In genomic region chr2:24399434-24400206, GRCh38 we compare ENCODE assay signal across 1 cellular context.
A peak's percentile ranks its signal among the peaks of the same experiment; 100 is the strongest.
TF ChIP-seq lines count a peak whose summit lies in the region.

No MANE protein-coding gene starts in this region.

TF ChIP-seq in HepG2, 621 proteins besides CTCF, POLR2A, EP300 and RAD21 (continued from another document and continues in another):
- TF ChIP-seq ZMYM2 (CRISPR knock-in tag; IDR thresholded peaks at IDR 0.05) = no peak
- no peak; the same call in 1 of the 2 replicates for TF ChIP-seq ZNF556 (CRISPR knock-in tag; IDR thresholded peaks at IDR 0.05; ENCODE audit: borderline replicate concordance)
- TF ChIP-seq ZBTB7A (CRISPR knock-in tag; IDR thresholded peaks at IDR 0.05) = no peak
- TF ChIP-seq ZNF460 (CRISPR knock-in tag; IDR thresholded peaks at IDR 0.05; ENCODE audit: borderline replicate concordance) = no peak
- peak; percentile 51; the same call in 1 of the 2 replicates for TF ChIP-seq NFE2L2 (IDR thresholded peaks at IDR 0.05; ENCODE audit: low read length)
- TF ChIP-seq, protein P1, sequence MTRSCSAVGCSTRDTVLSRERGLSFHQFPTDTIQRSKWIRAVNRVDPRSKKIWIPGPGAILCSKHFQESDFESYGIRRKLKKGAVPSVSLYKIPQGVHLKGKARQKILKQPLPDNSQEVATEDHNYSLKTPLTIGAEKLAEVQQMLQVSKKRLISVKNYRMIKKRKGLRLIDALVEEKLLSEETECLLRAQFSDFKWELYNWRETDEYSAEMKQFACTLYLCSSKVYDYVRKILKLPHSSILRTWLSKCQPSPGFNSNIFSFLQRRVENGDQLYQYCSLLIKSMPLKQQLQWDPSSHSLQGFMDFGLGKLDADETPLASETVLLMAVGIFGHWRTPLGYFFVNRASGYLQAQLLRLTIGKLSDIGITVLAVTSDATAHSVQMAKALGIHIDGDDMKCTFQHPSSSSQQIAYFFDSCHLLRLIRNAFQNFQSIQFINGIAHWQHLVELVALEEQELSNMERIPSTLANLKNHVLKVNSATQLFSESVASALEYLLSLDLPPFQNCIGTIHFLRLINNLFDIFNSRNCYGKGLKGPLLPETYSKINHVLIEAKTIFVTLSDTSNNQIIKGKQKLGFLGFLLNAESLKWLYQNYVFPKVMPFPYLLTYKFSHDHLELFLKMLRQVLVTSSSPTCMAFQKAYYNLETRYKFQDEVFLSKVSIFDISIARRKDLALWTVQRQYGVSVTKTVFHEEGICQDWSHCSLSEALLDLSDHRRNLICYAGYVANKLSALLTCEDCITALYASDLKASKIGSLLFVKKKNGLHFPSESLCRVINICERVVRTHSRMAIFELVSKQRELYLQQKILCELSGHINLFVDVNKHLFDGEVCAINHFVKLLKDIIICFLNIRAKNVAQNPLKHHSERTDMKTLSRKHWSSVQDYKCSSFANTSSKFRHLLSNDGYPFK (CRISPR knock-in tag; IDR thresholded peaks at IDR 0.05; ENCODE audit: borderline replicate concordance) = 0 out of 2 replicates have a peak, but pooled peaks have one; percentile 54
- no peak for TF ChIP-seq ZNF773 (CRISPR knock-in tag; IDR thresholded peaks at IDR 0.05; ENCODE audit: borderline replicate concordance)
- TF ChIP-seq EZH2 (conservative IDR thresholded peaks at IDR 0.05; ENCODE audit: low read depth, low read length) = no peak
- no peak for TF ChIP-seq CC2D1A (CRISPR knock-in tag; IDR thresholded peaks at IDR 0.05)
- TF ChIP-seq, protein P2, sequence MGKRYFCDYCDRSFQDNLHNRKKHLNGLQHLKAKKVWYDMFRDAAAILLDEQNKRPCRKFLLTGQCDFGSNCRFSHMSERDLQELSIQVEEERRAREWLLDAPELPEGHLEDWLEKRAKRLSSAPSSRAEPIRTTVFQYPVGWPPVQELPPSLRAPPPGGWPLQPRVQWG (CRISPR knock-in tag; IDR thresholded peaks at IDR 0.05; ENCODE audit: borderline replicate concordance, low read depth) = no peak
- no peak for TF ChIP-seq KLF15 (CRISPR knock-in tag; IDR thresholded peaks at IDR 0.05; ENCODE audit: borderline replicate concordance)
- no peak for TF ChIP-seq KAT7 (CRISPR knock-in tag; IDR thresholded peaks at IDR 0.05; ENCODE audit: borderline replicate concordance)
- TF ChIP-seq, protein P3, sequence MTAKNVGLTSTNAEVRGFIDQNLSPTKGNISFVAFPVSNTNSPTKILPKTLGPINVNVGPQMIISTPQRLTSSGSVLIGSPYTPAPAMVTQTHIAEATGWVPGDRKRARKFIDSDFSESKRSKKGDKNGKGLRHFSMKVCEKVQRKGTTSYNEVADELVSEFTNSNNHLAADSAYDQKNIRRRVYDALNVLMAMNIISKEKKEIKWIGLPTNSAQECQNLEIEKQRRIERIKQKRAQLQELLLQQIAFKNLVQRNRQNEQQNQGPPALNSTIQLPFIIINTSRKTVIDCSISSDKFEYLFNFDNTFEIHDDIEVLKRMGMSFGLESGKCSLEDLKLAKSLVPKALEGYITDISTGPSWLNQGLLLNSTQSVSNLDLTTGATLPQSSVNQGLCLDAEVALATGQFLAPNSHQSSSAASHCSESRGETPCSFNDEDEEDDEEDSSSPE (CRISPR knock-in tag; IDR thresholded peaks at IDR 0.05) = 0 out of 2 replicates have a peak, but pooled peaks have one; percentile 18
- no peak for TF ChIP-seq ZNF572 (CRISPR knock-in tag; IDR thresholded peaks at IDR 0.05)
- no peak for TF ChIP-seq ZNF121 (CRISPR knock-in tag; IDR thresholded peaks at IDR 0.05)
- TF ChIP-seq ZNF547 (CRISPR knock-in tag; IDR thresholded peaks at IDR 0.05) = no peak
- TF ChIP-seq, protein P4, sequence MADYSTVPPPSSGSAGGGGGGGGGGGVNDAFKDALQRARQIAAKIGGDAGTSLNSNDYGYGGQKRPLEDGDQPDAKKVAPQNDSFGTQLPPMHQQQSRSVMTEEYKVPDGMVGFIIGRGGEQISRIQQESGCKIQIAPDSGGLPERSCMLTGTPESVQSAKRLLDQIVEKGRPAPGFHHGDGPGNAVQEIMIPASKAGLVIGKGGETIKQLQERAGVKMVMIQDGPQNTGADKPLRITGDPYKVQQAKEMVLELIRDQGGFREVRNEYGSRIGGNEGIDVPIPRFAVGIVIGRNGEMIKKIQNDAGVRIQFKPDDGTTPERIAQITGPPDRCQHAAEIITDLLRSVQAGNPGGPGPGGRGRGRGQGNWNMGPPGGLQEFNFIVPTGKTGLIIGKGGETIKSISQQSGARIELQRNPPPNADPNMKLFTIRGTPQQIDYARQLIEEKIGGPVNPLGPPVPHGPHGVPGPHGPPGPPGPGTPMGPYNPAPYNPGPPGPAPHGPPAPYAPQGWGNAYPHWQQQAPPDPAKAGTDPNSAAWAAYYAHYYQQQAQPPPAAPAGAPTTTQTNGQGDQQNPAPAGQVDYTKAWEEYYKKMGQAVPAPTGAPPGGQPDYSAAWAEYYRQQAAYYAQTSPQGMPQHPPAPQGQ (CRISPR knock-in tag; IDR thresholded peaks at IDR 0.05; ENCODE audit: borderline replicate concordance) = 0 out of 2 replicates have a peak, but pooled peaks have one; percentile 39
- TF ChIP-seq ZFP90 (CRISPR knock-in tag; IDR thresholded peaks at IDR 0.05; ENCODE audit: borderline replicate concordance) = no peak
- no peak for TF ChIP-seq ZNF230 (CRISPR knock-in tag; IDR thresholded peaks at IDR 0.05)
- TF ChIP-seq ZNF609 (CRISPR knock-in tag; IDR thresholded peaks at IDR 0.05; ENCODE audit: borderline replicate concordance) = no peak
- TF ChIP-seq FOXK1 (CRISPR knock-in tag; IDR thresholded peaks at IDR 0.05; ENCODE audit: borderline replicate concordance, low read depth) = no peak
- TF ChIP-seq EHMT2 (IDR thresholded peaks at IDR 0.05; ENCODE audit: borderline replicate concordance, low read depth, low read length) = peak; percentile 83
- TF ChIP-seq, protein P5, sequence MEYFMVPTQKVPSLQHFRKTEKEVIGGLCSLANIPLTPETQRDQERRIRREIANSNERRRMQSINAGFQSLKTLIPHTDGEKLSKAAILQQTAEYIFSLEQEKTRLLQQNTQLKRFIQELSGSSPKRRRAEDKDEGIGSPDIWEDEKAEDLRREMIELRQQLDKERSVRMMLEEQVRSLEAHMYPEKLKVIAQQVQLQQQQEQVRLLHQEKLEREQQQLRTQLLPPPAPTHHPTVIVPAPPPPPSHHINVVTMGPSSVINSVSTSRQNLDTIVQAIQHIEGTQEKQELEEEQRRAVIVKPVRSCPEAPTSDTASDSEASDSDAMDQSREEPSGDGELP (IDR thresholded peaks at IDR 0.05; ENCODE audit: borderline replicate concordance, low read depth) = peak; percentile 54
- no peak for TF ChIP-seq PCBP1 (IDR thresholded peaks at IDR 0.05; ENCODE audit: borderline replicate concordance, low read depth, low read length)
- TF ChIP-seq ZNF160 (CRISPR knock-in tag; IDR thresholded peaks at IDR 0.05) = no peak
- no peak for TF ChIP-seq ZSCAN20 (CRISPR knock-in tag; IDR thresholded peaks at IDR 0.05; ENCODE audit: borderline replicate concordance)
- no peak for TF ChIP-seq ZNF710 (CRISPR knock-in tag; IDR thresholded peaks at IDR 0.05; ENCODE audit: borderline replicate concordance)
- TF ChIP-seq ZNF569 (CRISPR knock-in tag; IDR thresholded peaks at IDR 0.05; ENCODE audit: borderline replicate concordance) = no peak
- no peak for TF ChIP-seq ZNF362 (CRISPR knock-in tag; IDR thresholded peaks at IDR 0.05; ENCODE audit: borderline replicate concordance)
- peak; percentile 70; the same call in 1 of the 2 replicates for TF ChIP-seq NFRKB (IDR thresholded peaks at IDR 0.05)
- no peak for TF ChIP-seq RCOR2 (CRISPR knock-in tag; IDR thresholded peaks at IDR 0.05)
- TF ChIP-seq ZNF782 (CRISPR knock-in tag; IDR thresholded peaks at IDR 0.05; ENCODE audit: borderline replicate concordance) = no peak
- no peak for TF ChIP-seq KLF12 (CRISPR knock-in tag; IDR thresholded peaks at IDR 0.05; ENCODE audit: borderline replicate concordance)
- no peak for TF ChIP-seq RBAK (CRISPR knock-in tag; IDR thresholded peaks at IDR 0.05)
- TF ChIP-seq ETV5 (CRISPR knock-in tag; IDR thresholded peaks at IDR 0.05; ENCODE audit: borderline replicate concordance) = 0 out of 2 replicates have a peak, but pooled peaks have one; percentile 13
- TF ChIP-seq KLF11 (CRISPR knock-in tag; IDR thresholded peaks at IDR 0.05) = no peak
- TF ChIP-seq MTF2 (CRISPR knock-in tag; IDR thresholded peaks at IDR 0.05; ENCODE audit: borderline replicate concordance) = no peak
- no peak for TF ChIP-seq IKZF4 (CRISPR knock-in tag; IDR thresholded peaks at IDR 0.05; ENCODE audit: borderline replicate concordance, low read depth, not compliant biosample characterization)
- TF ChIP-seq ZBTB1 (CRISPR knock-in tag; IDR thresholded peaks at IDR 0.05; ENCODE audit: borderline replicate concordance) = no peak
- TF ChIP-seq SIN3B (IDR thresholded peaks at IDR 0.05; ENCODE audit: low read length) = no peak
- TF ChIP-seq TEAD3 (CRISPR knock-in tag; optimal IDR thresholded peaks at IDR 0.05; ENCODE audit: borderline replicate concordance) = peak; percentile 57
- TF ChIP-seq HNRNPH1 (optimal IDR thresholded peaks at IDR 0.05; ENCODE audit: low read depth, low read length) = no peak
- no peak for TF ChIP-seq HOXD1 (CRISPR knock-in tag; IDR thresholded peaks at IDR 0.05)
- no peak for TF ChIP-seq KAT2B (IDR thresholded peaks at IDR 0.05; ENCODE audit: borderline replicate concordance, low read depth, low read length)
- no peak for TF ChIP-seq ZNF772 (CRISPR knock-in tag; IDR thresholded peaks at IDR 0.05)
- no peak for TF ChIP-seq ZKSCAN1 (IDR thresholded peaks at IDR 0.05; ENCODE audit: low read length)
- 0 out of 2 replicates have a peak, but pooled peaks have one; percentile 2 for TF ChIP-seq FOSL2 (CRISPR knock-in tag; IDR thresholded peaks at IDR 0.05)
- TF ChIP-seq DMAP1 (CRISPR knock-in tag; IDR thresholded peaks at IDR 0.05) = 0 out of 2 replicates have a peak, but pooled peaks have one; percentile 47
- no peak for TF ChIP-seq MIXL1 (CRISPR knock-in tag; IDR thresholded peaks at IDR 0.05)
- no peak for TF ChIP-seq RARG (CRISPR knock-in tag; IDR thresholded peaks at IDR 0.05; ENCODE audit: low read depth)
- no peak; the same call in 1 of the 2 replicates for TF ChIP-seq ZFX (CRISPR knock-in tag; IDR thresholded peaks at IDR 0.05; ENCODE audit: low read depth)
- no peak for TF ChIP-seq NFYC (CRISPR knock-in tag; IDR thresholded peaks at IDR 0.05)
- no peak for TF ChIP-seq ZNF224 (CRISPR knock-in tag; IDR thresholded peaks at IDR 0.05)
- no peak for TF ChIP-seq ZNF616 (CRISPR knock-in tag; IDR thresholded peaks at IDR 0.05; ENCODE audit: low read depth)
- no peak for TF ChIP-seq EED (CRISPR knock-in tag; IDR thresholded peaks at IDR 0.05)
- TF ChIP-seq TEAD2 (CRISPR knock-in tag; IDR thresholded peaks at IDR 0.05) = no peak
- no peak for TF ChIP-seq ZFP41 (CRISPR knock-in tag; IDR thresholded peaks at IDR 0.05; ENCODE audit: borderline replicate concordance)
- TF ChIP-seq CBFB (CRISPR knock-in tag; IDR thresholded peaks at IDR 0.05) = no peak
